Comparison of ENCODE assay signal across 22 cellular contexts in genomic region chr2:192236136-192236535, GRCh38. TPM values are rescaled to one million over a fixed set of nuclear protein-coding genes. Genes with fewer than 3 reads are reported as not detected.
A peak's percentile ranks its signal among the peaks of the same experiment; 100 is the strongest.
DNase-seq lines count a peak whose midpoint lies in the region; ATAC-seq and TF ChIP-seq lines count a peak whose summit lies in the region.
"Had no signal": no experiment of that assay in that cellular context is flagged by ENCODE, and none has a peak within 500 bp of the region (broad histone marks: within the 10 kb centered on the region; RNA-seq: fewer than 3 reads in every experiment).

No MANE protein-coding gene starts in this region.

- no peak overlapping the region for H3K4me3 ChIP-seq in adipocyte (ENCODE audit: low read length)
- H3K4me3 ChIP-seq: GM12878, mucosa of descending colon, SK-N-MC, thyroid gland had no signal

- H3K9me3 Mint-ChIP-seq in glutamatergic neuron (ENCODE audit: unreplicated experiment): peaks cover 2% of the 10 kb centered on the region
- H3K9me3 Mint-ChIP-seq: activated naive CD8-positive, alpha-beta T cell treated with anti-CD3 and anti-CD28 coated beads, Interleukin-2, amount 50 U/mL, for 24 hours had no signal

- H3K27me3 ChIP-seq in adipocyte (replicated peaks; ENCODE audit: control insufficient read depth, insufficient read depth, low read length): no peaks in the 10 kb centered on the region
- H3K27me3 ChIP-seq: thyroid gland had no signal

- no peak overlapping the region for H3K27ac Mint-ChIP-seq in glutamatergic neuron (ENCODE audit: unreplicated experiment)
- H3K27ac Mint-ChIP-seq: activated naive CD8-positive, alpha-beta T cell treated with anti-CD3 and anti-CD28 coated beads, Interleukin-2, amount 50 U/mL, for 24 hours; activated T-cell treated with anti-CD3 and anti-CD28 coated beads, Interleukin-2, amount 50 U/mL, for 24 hours had no signal

- peaks cover 1% of the 10 kb centered on the region for H3K4me1 Mint-ChIP-seq in glutamatergic neuron (ENCODE audit: low read depth, unreplicated experiment)
- H3K4me1 Mint-ChIP-seq: activated naive CD8-positive, alpha-beta T cell treated with anti-CD3 and anti-CD28 coated beads, Interleukin-2, amount 50 U/mL, for 24 hours had no signal

- no peaks in the 10 kb centered on the region for H3K4me1 ChIP-seq in adipocyte (ENCODE audit: control insufficient read depth, insufficient read depth, low read length)
- H3K4me1 ChIP-seq: thyroid gland had no signal

- no peak for TF ChIP-seq CTCF in glutamatergic neuron (IDR thresholded peaks at IDR 0.05; ENCODE audit: partially characterized antibody, unreplicated experiment)

- H3K4me3 Mint-ChIP-seq in glutamatergic neuron (ENCODE audit: unreplicated experiment): no peak overlapping the region
- H3K4me3 Mint-ChIP-seq: activated naive CD8-positive, alpha-beta T cell treated with anti-CD3 and anti-CD28 coated beads, Interleukin-2, amount 50 U/mL, for 24 hours; activated T-cell treated with anti-CD3 and anti-CD28 coated beads, Interleukin-2, amount 50 U/mL, for 24 hours had no signal

- no peaks in the 10 kb centered on the region for H3K36me3 Mint-ChIP-seq in glutamatergic neuron (ENCODE audit: unreplicated experiment)

- peaks cover 2% of the 10 kb centered on the region for H3K27me3 Mint-ChIP-seq in glutamatergic neuron (ENCODE audit: unreplicated experiment)
- H3K27me3 Mint-ChIP-seq: activated naive CD8-positive, alpha-beta T cell treated with anti-CD3 and anti-CD28 coated beads, Interleukin-2, amount 50 U/mL, for 24 hours had no signal

- in situ Hi-C loops in ACHN (cut with HindIII; ENCODE audit: low pct_ligation_motif_present, low pct_unique_long_range_greater_than_20kb, low sequenced_read_pairs): no loop called here

- peak; percentile 8 for DNase-seq in ACHN
- peak; percentile 60 for DNase-seq in HS-27A (ENCODE audit: low read depth)
- peak; percentile 50 for DNase-seq in adipocyte (ENCODE audit: low read depth)
- DNase-seq in glomerular visceral epithelial cell (ENCODE audit: extremely low spot score): peak; percentile 50
- DNase-seq in glutamatergic neuron: no peak
- no peak for DNase-seq in NOMO-1 treated with DMSO at 0.1 percent for 48 hours (lab: John Stamatoyannopoulos, UW; ENCODE audit: unreplicated experiment)
- DNase-seq: activated CD4-positive, alpha-beta T cell treated with anti-CD3 and anti-CD28 coated beads, Interleukin-2, amount 50 U/mL, for 1 hour; activated naive CD8-positive, alpha-beta T cell treated with anti-CD3 and anti-CD28 coated beads, Interleukin-2, amount 50 U/mL, for 24 hours; activated T-cell treated with anti-CD3 and anti-CD28 coated beads, Interleukin-2, amount 50 U/mL, for 24 hours; cortex of kidney; hippocampal formation; left cardiac atrium; NCI-H146; NCI-H446; occipital lobe; thyroid gland had no signal

- no peak overlapping the region for H3K9ac ChIP-seq in adipocyte (ENCODE audit: low read length)
- H3K9ac ChIP-seq: KMS-11 had no signal

- H3K9me3 ChIP-seq in adipocyte (ENCODE audit: control insufficient read depth, low read length): no peaks in the 10 kb centered on the region
- H3K9me3 ChIP-seq: mucosa of descending colon, thyroid gland had no signal

- no peaks in the 10 kb centered on the region for H3K36me3 ChIP-seq in adipocyte (ENCODE audit: control insufficient read depth, insufficient read depth, low read length, severe bottlenecking)
- H3K36me3 ChIP-seq: thyroid gland had no signal

- ATAC-seq in HG02973 (IDR thresholded peaks at IDR 0.05; ENCODE audit: unreplicated experiment) (no peak), HG02870 (IDR thresholded peaks at IDR 0.05; ENCODE audit: unreplicated experiment) (no peak)
- ATAC-seq: activated naive CD8-positive, alpha-beta T cell treated with anti-CD3 and anti-CD28 coated beads, Interleukin-2, amount 50 U/mL, for 24 hours; GM12878; left cardiac atrium; mucosa of descending colon had no signal

RNA-seq across cellular contexts. Expression of gene TMEFF2, which starts 41.4 kb away (rescaled TPM):
- total RNA-seq in glutamatergic neuron (ENCODE audit: unreplicated experiment): 23.9 TPM
- total RNA-seq: GM12878 had no signal

Comparison
In these comparisons a context has a peak if more than half of its experiments do, and no peak if none do; other contexts are left out.
1. DNase-seq: peak in ACHN (single experiment), HS-27A (single experiment), adipocyte (single experiment) and glomerular visceral epithelial cell (single experiment); none in glutamatergic neuron (single experiment) and NOMO-1 treated with DMSO at 0.1 percent for 48 hours (single experiment).